In the genomic region with DNA sequence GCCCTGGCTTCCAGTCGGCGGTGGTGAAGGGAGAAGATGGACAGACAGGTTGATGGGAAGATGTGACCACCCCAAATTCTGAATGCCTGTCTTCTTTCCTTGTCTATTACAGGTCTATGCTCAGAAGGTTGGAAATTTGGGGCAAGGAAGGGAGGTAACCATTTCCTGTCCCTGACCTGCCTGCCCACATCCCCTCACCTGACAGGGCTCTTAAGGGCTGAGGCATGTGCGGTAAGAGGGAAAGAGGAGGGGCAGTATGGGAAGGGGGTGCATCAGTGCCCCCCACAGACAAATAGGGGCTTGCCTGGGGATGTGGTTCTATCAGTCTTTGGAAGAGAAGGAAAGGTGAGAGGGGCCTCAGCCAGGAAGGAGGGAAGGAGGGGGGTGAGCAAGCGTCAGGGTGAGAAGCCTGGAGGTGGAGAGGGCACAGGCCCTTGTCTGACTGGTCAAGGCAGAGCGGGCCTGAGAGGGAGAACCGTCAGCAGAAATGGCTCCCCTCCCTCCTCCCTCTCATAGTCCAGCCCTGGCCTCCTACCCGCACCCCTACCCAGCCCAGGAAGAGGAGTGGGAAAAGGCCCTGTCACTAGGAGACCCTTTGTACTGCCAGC, we compare ENCODE assay signal across 18 cellular contexts.
DNase-seq lines count a peak whose midpoint lies in the region; ATAC-seq and TF ChIP-seq lines count a peak whose summit lies in the region.
"Had no signal": no experiment of that assay in that cellular context is flagged by ENCODE, and none has a peak within 500 bp of the region (broad histone marks: within the 10 kb centered on the region; RNA-seq: fewer than 3 reads in every experiment).

No MANE protein-coding gene starts in this region.

- H3K27me3 ChIP-seq in foreskin keratinocyte, result peaks cover 77% of the 10 kb centered on the region
- H3K27me3 ChIP-seq: right atrium auricular region had no signal

- ATAC-seq in memory B cell (ENCODE audit: low read depth) (no peak), foreskin keratinocyte (no peak)
- ATAC-seq: HepG2 had no signal

- in situ Hi-C loops in GM13977 (cut with MboI; ENCODE audit: low pct_unique_long_range_greater_than_20kb, low sequenced_read_pairs, unreplicated experiment), result no loop called here

- H3K27me3 Mint-ChIP-seq in activated naive CD4-positive, alpha-beta T cell treated with anti-CD3 and anti-CD28 coated beads, Interleukin-2, amount 50 U/mL, for 24 hours, result peaks cover 2% of the 10 kb centered on the region
- H3K27me3 Mint-ChIP-seq in T-helper 1 cell treated with Interleukin-12 subunit alpha and Interleukin-12 subunit beta and Interleukin-4 antibody, amounts not matched to agents 30 μg/mL and 1 μg/mL, for 36 hours (ENCODE audit: low read depth), result peaks cover 53% of the 10 kb centered on the region
- H3K27me3 Mint-ChIP-seq in memory B cell, result peaks cover 14% of the 10 kb centered on the region
- H3K27me3 Mint-ChIP-seq in type B pancreatic cell, result peaks cover 2% of the 10 kb centered on the region

- H3K27ac ChIP-seq in foreskin keratinocyte, result no peak overlapping the region
- H3K27ac ChIP-seq: right atrium auricular region, upper lobe of left lung had no signal

- peaks cover 40% of the 10 kb centered on the region for H3K4me1 Mint-ChIP-seq in activated naive CD4-positive, alpha-beta T cell treated with anti-CD3 and anti-CD28 coated beads, Interleukin-2, amount 50 U/mL, for 24 hours
- H3K4me1 Mint-ChIP-seq in T-helper 1 cell treated with Interleukin-12 subunit alpha and Interleukin-12 subunit beta and Interleukin-4 antibody, amounts not matched to agents 30 μg/mL and 1 μg/mL, for 36 hours (ENCODE audit: low read depth), result peaks cover 35% of the 10 kb centered on the region
- H3K4me1 Mint-ChIP-seq in memory B cell, result peaks cover 25% of the 10 kb centered on the region
- H3K4me1 Mint-ChIP-seq in type B pancreatic cell (ENCODE audit: unreplicated experiment), result peaks cover 47% of the 10 kb centered on the region

- peak overlapping the region; percentile 34 for H3K4me3 Mint-ChIP-seq in activated naive CD4-positive, alpha-beta T cell treated with anti-CD3 and anti-CD28 coated beads, Interleukin-2, amount 50 U/mL, for 24 hours
- peak overlapping the region; percentile 60 for H3K4me3 Mint-ChIP-seq in T-helper 1 cell treated with Interleukin-12 subunit alpha and Interleukin-12 subunit beta and Interleukin-4 antibody, amounts not matched to agents 30 μg/mL and 1 μg/mL, for 36 hours
- H3K4me3 Mint-ChIP-seq in memory B cell, result no peak overlapping the region
- H3K4me3 Mint-ChIP-seq in type B pancreatic cell, result no peak overlapping the region

- DNase-seq in activated naive CD4-positive, alpha-beta T cell (lab: John Stamatoyannopoulos, UW), result no peak
- DNase-seq in memory B cell (ENCODE audit: low spot score in 2 of 2) (no peak), type B pancreatic cell (ENCODE audit: extremely low spot score, unreplicated experiment) (no peak), foreskin keratinocyte (no peak), NCI-H2107 treated with DMSO at 0.1 percent for 48 hours (lab: John Stamatoyannopoulos, UW; ENCODE audit: unreplicated experiment) (no peak), GM13977 (ENCODE audit: low spot score) (no peak)
- DNase-seq: cortex of kidney, foreskin fibroblast, hippocampal formation, kidney, NCI-H1694 treated with DMSO at 0.1 percent for 48 hours, SW 1271, upper lobe of left lung had no signal

- no peak overlapping the region for H3K27ac Mint-ChIP-seq in activated naive CD4-positive, alpha-beta T cell treated with anti-CD3 and anti-CD28 coated beads, Interleukin-2, amount 50 U/mL, for 24 hours
- peak overlapping the region; percentile 53 for H3K27ac Mint-ChIP-seq in T-helper 1 cell treated with Interleukin-12 subunit alpha and Interleukin-12 subunit beta and Interleukin-4 antibody, amounts not matched to agents 30 μg/mL and 1 μg/mL, for 36 hours
- H3K27ac Mint-ChIP-seq in memory B cell, result peak overlapping the region; percentile 39
- H3K27ac Mint-ChIP-seq in type B pancreatic cell, result peak overlapping the region; percentile 41

- no peaks in the 10 kb centered on the region for H3K4me1 ChIP-seq in foreskin keratinocyte

- no peak for TF ChIP-seq CTCF in type B pancreatic cell (conservative IDR thresholded peaks at IDR 0.05)
- TF ChIP-seq CTCF in foreskin keratinocyte (conservative IDR thresholded peaks at IDR 0.05), result no peak
- no peak for TF ChIP-seq CTCF in GM13977 (IDR thresholded peaks at IDR 0.05; ENCODE audit: extremely low read depth, insufficient read depth, missing control alignments)

- H3K9me3 Mint-ChIP-seq in activated naive CD4-positive, alpha-beta T cell treated with anti-CD3 and anti-CD28 coated beads, Interleukin-2, amount 50 U/mL, for 24 hours, result no peaks in the 10 kb centered on the region
- H3K9me3 Mint-ChIP-seq in T-helper 1 cell treated with Interleukin-12 subunit alpha and Interleukin-12 subunit beta and Interleukin-4 antibody, amounts not matched to agents 30 μg/mL and 1 μg/mL, for 36 hours, result no peaks in the 10 kb centered on the region
- no peaks in the 10 kb centered on the region for H3K9me3 Mint-ChIP-seq in memory B cell
- no peaks in the 10 kb centered on the region for H3K9me3 Mint-ChIP-seq in type B pancreatic cell

- H3K36me3 Mint-ChIP-seq in activated naive CD4-positive, alpha-beta T cell treated with anti-CD3 and anti-CD28 coated beads, Interleukin-2, amount 50 U/mL, for 24 hours, result no peaks in the 10 kb centered on the region
- H3K36me3 Mint-ChIP-seq in T-helper 1 cell treated with Interleukin-12 subunit alpha and Interleukin-12 subunit beta and Interleukin-4 antibody, amounts not matched to agents 30 μg/mL and 1 μg/mL, for 36 hours (ENCODE audit: low read depth), result no peaks in the 10 kb centered on the region
- H3K36me3 Mint-ChIP-seq in memory B cell (no peaks in the 10 kb centered on the region), type B pancreatic cell (no peaks in the 10 kb centered on the region)
- H3K36me3 Mint-ChIP-seq: brain had no signal

Comparison
In these comparisons a context has a peak if more than half of its experiments do, and no peak if none do; other contexts are left out.
1. H3K4me3 Mint-ChIP-seq: peak in activated naive CD4-positive, alpha-beta T cell treated with anti-CD3 and anti-CD28 coated beads, Interleukin-2, amount 50 U/mL, for 24 hours (single experiment) and T-helper 1 cell treated with Interleukin-12 subunit alpha and Interleukin-12 subunit beta and Interleukin-4 antibody, amounts not matched to agents 30 μg/mL and 1 μg/mL, for 36 hours (single experiment); none in memory B cell (single experiment) and type B pancreatic cell (single experiment).